ENCODE assay signal across 1 cellular context in genomic region chr16:68298907-68299515, GRCh38.
TF ChIP-seq lines count a peak whose summit lies in the region.

No MANE protein-coding gene starts in this region.

TF ChIP-seq in endothelial cell of umbilical vein, 7 proteins besides CTCF, POLR2A, EP300 and RAD21:
- TF ChIP-seq POLR2AphosphoS5 (IDR thresholded peaks at IDR 0.05; ENCODE audit: insufficient read depth, low read depth, low read length) (no peak), FOS (IDR thresholded peaks at IDR 0.05; ENCODE audit: borderline replicate concordance, insufficient read depth, low read length) (no peak), EZH2 (IDR thresholded peaks at IDR 0.05; ENCODE audit: borderline replicate concordance, low read depth, low read length, severe bottlenecking) (no peak), MYC (IDR thresholded peaks at IDR 0.05; ENCODE audit: low read depth, low read length) (no peak), JUN (IDR thresholded peaks at IDR 0.05; ENCODE audit: borderline replicate concordance, insufficient read depth, insufficient read length, low read depth) (no peak), MAX (IDR thresholded peaks at IDR 0.05; ENCODE audit: insufficient read depth, insufficient read length) (no peak), GATA2 (IDR thresholded peaks at IDR 0.05; ENCODE audit: insufficient read depth, insufficient read length, low read depth, low read length) (no peak)
